16 cellular contexts compared by ENCODE assay signal in the genomic region with DNA sequence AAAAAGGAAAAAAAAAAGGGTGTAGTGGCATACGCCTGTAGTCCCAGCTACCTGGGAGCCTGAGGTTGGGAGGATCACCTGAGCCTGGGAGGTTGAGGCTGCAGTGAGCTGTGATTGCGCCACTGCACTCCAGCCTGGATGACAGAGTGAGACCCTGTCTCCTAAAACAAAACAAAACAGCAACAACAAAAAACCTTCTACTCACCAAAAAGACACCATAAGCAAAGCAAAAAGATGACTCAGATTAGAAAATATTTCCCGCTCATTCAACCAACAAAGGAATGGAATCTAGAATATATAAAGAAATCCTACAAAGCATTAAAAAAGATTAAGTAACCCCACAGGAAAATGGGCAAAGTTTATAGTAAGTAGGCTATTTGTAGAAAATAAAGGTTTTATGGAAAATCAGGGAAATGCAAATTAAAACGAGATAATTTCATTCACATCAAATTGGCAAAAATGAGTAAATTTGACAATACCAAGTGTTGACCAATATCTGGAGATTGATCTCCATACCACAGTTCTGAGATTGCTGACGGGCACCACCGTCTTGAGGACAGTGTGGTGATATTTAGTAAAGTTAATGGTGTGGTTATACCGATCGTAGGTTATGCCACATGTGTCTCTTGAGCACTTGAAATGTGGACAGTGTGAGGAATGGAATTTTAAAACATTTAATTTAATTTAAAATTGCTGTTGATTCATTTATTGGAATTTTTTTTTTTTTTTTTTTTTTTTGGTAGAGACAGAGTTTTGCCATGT. TPM values are rescaled to one million over a fixed set of nuclear protein-coding genes. Genes with fewer than 3 reads are reported as not detected.
DNase-seq lines count a peak whose midpoint lies in the region; ATAC-seq, FAIRE-seq and TF ChIP-seq lines count a peak whose summit lies in the region.
"Had no signal": no experiment of that assay in that cellular context is flagged by ENCODE, and none has a peak within 500 bp of the region (broad histone marks: within the 10 kb centered on the region; RNA-seq: fewer than 3 reads in every experiment).

No MANE protein-coding gene starts in this region.

- POLR2A ChIA-PET in WTC11 (lab: Charles Lee): no interaction called here

- no peak for TF ChIP-seq CTCF in WTC11 (IDR thresholded peaks at IDR 0.05)

- CTCF ChIA-PET in WTC11 (lab: Charles Lee): interaction anchor here (0.7 to 4.5 kb wide), 6 partner anchors 8 to 1515 kb away, joined by 3 to 39 read pairs (median 4); no protein-coding TSS in a partner anchor

- peaks cover 4% of the 10 kb centered on the region for H3K36me3 ChIP-seq in skeletal muscle satellite cell (ENCODE audit: insufficient read depth, low read length)

- no peak overlapping the region for H3K27ac Mint-ChIP-seq in WTC11

- peak; percentile 73 for FAIRE-seq in RCC 7860 (lab: Jason Lieb, UNC)
- FAIRE-seq: A549, endometrium had no signal

- H3K9ac ChIP-seq in skeletal muscle satellite cell (ENCODE audit: low read depth, low read length): no peak overlapping the region

- H3K4me2 ChIP-seq in skeletal muscle satellite cell (ENCODE audit: low read length): peak overlapping the region; percentile 53
- H3K4me2 ChIP-seq: A549 had no signal

- peaks cover 25% of the 10 kb centered on the region for H3K4me1 ChIP-seq in skeletal muscle satellite cell (ENCODE audit: control insufficient read depth, insufficient read depth, low read length)
- H3K4me1 ChIP-seq: body of pancreas had no signal

- ATAC-seq in activated CD4-positive, CD25-positive, alpha-beta regulatory T cell treated with anti-CD3 and anti-CD28 coated beads, Interleukin-2, amount 50 U/mL, for 24 hours: peak; percentile 50 to 62
- ATAC-seq in GM19395 (IDR thresholded peaks at IDR 0.05; ENCODE audit: unreplicated experiment) (no peak), WTC11 (no peak)
- ATAC-seq: A549, body of pancreas had no signal

- DNase-seq in activated CD4-positive, CD25-positive, alpha-beta regulatory T cell treated with anti-CD3 and anti-CD28 coated beads, Interleukin-2, amount 50 U/mL, for 72 hours: no peak
- DNase-seq in RCC 7860 (ENCODE audit: low spot score): peak; percentile 70
- peak; percentile 20 for DNase-seq in dedifferentiated amniotic fluid mesenchymal stem cell (ENCODE audit: extremely low spot score)
- no peak for DNase-seq in medulla oblongata (ENCODE audit: extremely low spot score)
- no peak for DNase-seq in WTC11 (ENCODE audit: low spot score)
- DNase-seq: activated CD4-positive, alpha-beta T cell treated with anti-CD3 and anti-CD28 coated beads, Interleukin-2, amount 50 U/mL, for 4 hours; NCI-H1436; NCI-H774 had no signal

- no peaks in the 10 kb centered on the region for H3K9me3 ChIP-seq in skeletal muscle satellite cell (replicated peaks; ENCODE audit: low read length)
- H3K9me3 ChIP-seq: A549, body of pancreas, thoracic aorta had no signal

- peaks cover 11% of the 10 kb centered on the region for H3K36me3 Mint-ChIP-seq in WTC11

- peaks cover 6% of the 10 kb centered on the region for H3K4me1 Mint-ChIP-seq in WTC11

- no peak overlapping the region for H3K4me3 Mint-ChIP-seq in WTC11

- H3K9me3 Mint-ChIP-seq in WTC11: peaks cover 7% of the 10 kb centered on the region

- H3K27me3 Mint-ChIP-seq in WTC11 (ENCODE audit: low read depth): no peaks in the 10 kb centered on the region

- H3K4me3 ChIP-seq in skeletal muscle satellite cell (ENCODE audit: low read length): no peak overlapping the region
- H3K4me3 ChIP-seq: A549, body of pancreas, SK-N-MC, thoracic aorta had no signal

- H3K27me3 ChIP-seq in skeletal muscle satellite cell (ENCODE audit: control insufficient read depth, insufficient read depth, low read length): no peaks in the 10 kb centered on the region
- H3K27me3 ChIP-seq: body of pancreas had no signal

TF ChIP-seq in WTC11, 78 proteins besides CTCF, POLR2A, EP300 and RAD21 (continues in another document):
- TF ChIP-seq, protein P1, sequence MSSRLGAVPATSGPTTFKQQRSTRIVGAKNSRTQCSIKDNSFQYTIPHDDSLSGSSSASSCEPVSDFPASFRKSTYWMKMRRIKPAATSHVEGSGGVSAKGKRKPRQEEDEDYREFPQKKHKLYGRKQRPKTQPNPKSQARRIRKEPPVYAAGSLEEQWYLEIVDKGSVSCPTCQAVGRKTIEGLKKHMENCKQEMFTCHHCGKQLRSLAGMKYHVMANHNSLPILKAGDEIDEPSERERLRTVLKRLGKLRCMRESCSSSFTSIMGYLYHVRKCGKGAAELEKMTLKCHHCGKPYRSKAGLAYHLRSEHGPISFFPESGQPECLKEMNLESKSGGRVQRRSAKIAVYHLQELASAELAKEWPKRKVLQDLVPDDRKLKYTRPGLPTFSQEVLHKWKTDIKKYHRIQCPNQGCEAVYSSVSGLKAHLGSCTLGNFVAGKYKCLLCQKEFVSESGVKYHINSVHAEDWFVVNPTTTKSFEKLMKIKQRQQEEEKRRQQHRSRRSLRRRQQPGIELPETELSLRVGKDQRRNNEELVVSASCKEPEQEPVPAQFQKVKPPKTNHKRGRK (CRISPR knock-in tag; IDR thresholded peaks at IDR 0.05; ENCODE audit: borderline replicate concordance): no peak
- TF ChIP-seq FOXK1 (CRISPR knock-in tag; IDR thresholded peaks at IDR 0.05) (no peak), ZNF263 (CRISPR knock-in tag; IDR thresholded peaks at IDR 0.05; ENCODE audit: low read depth) (no peak), NR3C1 (CRISPR knock-in tag; conservative IDR thresholded peaks at IDR 0.05; ENCODE audit: low read depth) (no peak), NR1H2 (CRISPR knock-in tag; IDR thresholded peaks at IDR 0.05) (no peak)
- TF ChIP-seq, protein P2, sequence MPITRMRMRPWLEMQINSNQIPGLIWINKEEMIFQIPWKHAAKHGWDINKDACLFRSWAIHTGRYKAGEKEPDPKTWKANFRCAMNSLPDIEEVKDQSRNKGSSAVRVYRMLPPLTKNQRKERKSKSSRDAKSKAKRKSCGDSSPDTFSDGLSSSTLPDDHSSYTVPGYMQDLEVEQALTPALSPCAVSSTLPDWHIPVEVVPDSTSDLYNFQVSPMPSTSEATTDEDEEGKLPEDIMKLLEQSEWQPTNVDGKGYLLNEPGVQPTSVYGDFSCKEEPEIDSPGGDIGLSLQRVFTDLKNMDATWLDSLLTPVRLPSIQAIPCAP (CRISPR knock-in tag; IDR thresholded peaks at IDR 0.05): no peak
- TF ChIP-seq, protein P3, sequence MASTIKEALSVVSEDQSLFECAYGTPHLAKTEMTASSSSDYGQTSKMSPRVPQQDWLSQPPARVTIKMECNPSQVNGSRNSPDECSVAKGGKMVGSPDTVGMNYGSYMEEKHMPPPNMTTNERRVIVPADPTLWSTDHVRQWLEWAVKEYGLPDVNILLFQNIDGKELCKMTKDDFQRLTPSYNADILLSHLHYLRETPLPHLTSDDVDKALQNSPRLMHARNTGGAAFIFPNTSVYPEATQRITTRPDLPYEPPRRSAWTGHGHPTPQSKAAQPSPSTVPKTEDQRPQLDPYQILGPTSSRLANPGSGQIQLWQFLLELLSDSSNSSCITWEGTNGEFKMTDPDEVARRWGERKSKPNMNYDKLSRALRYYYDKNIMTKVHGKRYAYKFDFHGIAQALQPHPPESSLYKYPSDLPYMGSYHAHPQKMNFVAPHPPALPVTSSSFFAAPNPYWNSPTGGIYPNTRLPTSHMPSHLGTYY (CRISPR knock-in tag; IDR thresholded peaks at IDR 0.05): no peak
- TF ChIP-seq, protein P4, sequence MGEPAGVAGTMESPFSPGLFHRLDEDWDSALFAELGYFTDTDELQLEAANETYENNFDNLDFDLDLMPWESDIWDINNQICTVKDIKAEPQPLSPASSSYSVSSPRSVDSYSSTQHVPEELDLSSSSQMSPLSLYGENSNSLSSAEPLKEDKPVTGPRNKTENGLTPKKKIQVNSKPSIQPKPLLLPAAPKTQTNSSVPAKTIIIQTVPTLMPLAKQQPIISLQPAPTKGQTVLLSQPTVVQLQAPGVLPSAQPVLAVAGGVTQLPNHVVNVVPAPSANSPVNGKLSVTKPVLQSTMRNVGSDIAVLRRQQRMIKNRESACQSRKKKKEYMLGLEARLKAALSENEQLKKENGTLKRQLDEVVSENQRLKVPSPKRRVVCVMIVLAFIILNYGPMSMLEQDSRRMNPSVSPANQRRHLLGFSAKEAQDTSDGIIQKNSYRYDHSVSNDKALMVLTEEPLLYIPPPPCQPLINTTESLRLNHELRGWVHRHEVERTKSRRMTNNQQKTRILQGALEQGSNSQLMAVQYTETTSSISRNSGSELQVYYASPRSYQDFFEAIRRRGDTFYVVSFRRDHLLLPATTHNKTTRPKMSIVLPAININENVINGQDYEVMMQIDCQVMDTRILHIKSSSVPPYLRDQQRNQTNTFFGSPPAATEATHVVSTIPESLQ (CRISPR knock-in tag; IDR thresholded peaks at IDR 0.05): no peak
- TF ChIP-seq, protein P5, sequence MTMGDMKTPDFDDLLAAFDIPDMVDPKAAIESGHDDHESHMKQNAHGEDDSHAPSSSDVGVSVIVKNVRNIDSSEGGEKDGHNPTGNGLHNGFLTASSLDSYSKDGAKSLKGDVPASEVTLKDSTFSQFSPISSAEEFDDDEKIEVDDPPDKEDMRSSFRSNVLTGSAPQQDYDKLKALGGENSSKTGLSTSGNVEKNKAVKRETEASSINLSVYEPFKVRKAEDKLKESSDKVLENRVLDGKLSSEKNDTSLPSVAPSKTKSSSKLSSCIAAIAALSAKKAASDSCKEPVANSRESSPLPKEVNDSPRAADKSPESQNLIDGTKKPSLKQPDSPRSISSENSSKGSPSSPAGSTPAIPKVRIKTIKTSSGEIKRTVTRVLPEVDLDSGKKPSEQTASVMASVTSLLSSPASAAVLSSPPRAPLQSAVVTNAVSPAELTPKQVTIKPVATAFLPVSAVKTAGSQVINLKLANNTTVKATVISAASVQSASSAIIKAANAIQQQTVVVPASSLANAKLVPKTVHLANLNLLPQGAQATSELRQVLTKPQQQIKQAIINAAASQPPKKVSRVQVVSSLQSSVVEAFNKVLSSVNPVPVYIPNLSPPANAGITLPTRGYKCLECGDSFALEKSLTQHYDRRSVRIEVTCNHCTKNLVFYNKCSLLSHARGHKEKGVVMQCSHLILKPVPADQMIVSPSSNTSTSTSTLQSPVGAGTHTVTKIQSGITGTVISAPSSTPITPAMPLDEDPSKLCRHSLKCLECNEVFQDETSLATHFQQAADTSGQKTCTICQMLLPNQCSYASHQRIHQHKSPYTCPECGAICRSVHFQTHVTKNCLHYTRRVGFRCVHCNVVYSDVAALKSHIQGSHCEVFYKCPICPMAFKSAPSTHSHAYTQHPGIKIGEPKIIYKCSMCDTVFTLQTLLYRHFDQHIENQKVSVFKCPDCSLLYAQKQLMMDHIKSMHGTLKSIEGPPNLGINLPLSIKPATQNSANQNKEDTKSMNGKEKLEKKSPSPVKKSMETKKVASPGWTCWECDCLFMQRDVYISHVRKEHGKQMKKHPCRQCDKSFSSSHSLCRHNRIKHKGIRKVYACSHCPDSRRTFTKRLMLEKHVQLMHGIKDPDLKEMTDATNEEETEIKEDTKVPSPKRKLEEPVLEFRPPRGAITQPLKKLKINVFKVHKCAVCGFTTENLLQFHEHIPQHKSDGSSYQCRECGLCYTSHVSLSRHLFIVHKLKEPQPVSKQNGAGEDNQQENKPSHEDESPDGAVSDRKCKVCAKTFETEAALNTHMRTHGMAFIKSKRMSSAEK (CRISPR knock-in tag; IDR thresholded peaks at IDR 0.05; ENCODE audit: borderline replicate concordance): no peak

RNA-seq across cellular contexts. Expression of a gene that starts 54.0 kb away (rescaled TPM):
- 5.0 and 6.6 TPM in 2 replicates for total RNA-seq in skeletal muscle satellite cell (2012; rRNA removed)
- total RNA-seq in WTC11 (2021): 17.9 to 23.1 TPM (median 20.2 TPM) in 3 replicates

Comparison
In these comparisons a context has a peak if more than half of its experiments do, and no peak if none do; other contexts are left out.
1. ATAC-seq: peak in activated CD4-positive, CD25-positive, alpha-beta regulatory T cell treated with anti-CD3 and anti-CD28 coated beads, Interleukin-2, amount 50 U/mL, for 24 hours (2 of 2); none in GM19395 (single experiment) and WTC11 (single experiment).
2. DNase-seq: peak in RCC 7860 (single experiment) and dedifferentiated amniotic fluid mesenchymal stem cell (single experiment); none in activated CD4-positive, CD25-positive, alpha-beta regulatory T cell treated with anti-CD3 and anti-CD28 coated beads, Interleukin-2, amount 50 U/mL, for 72 hours (single experiment), medulla oblongata (single experiment) and WTC11 (single experiment).